1 cellular context compared by ENCODE assay signal in the genomic region with DNA sequence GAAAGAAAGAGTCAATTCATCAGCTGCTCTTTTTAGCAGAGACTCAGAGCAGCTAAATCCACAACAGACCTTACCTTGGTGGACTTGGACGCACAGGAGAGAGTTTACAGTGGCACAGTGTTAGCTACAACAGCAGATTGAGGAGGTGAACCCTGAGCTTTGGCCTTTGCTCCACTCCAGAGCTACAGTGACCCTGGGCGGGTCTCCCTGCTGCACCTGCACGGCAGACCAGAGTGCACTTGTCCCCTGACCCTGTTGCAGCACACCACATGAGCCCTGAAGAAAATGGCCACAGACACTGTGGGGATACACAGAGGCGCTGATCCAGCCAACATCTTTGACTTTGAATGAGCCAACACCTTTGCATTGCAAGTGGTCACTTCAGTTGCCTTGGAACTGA.
TF ChIP-seq lines count a peak whose summit lies in the region.

No MANE protein-coding gene starts in this region.

TF ChIP-seq in HepG2, 621 proteins besides CTCF, POLR2A, EP300 and RAD21 (continued from another document and continues in another):
- TF ChIP-seq, protein P1, sequence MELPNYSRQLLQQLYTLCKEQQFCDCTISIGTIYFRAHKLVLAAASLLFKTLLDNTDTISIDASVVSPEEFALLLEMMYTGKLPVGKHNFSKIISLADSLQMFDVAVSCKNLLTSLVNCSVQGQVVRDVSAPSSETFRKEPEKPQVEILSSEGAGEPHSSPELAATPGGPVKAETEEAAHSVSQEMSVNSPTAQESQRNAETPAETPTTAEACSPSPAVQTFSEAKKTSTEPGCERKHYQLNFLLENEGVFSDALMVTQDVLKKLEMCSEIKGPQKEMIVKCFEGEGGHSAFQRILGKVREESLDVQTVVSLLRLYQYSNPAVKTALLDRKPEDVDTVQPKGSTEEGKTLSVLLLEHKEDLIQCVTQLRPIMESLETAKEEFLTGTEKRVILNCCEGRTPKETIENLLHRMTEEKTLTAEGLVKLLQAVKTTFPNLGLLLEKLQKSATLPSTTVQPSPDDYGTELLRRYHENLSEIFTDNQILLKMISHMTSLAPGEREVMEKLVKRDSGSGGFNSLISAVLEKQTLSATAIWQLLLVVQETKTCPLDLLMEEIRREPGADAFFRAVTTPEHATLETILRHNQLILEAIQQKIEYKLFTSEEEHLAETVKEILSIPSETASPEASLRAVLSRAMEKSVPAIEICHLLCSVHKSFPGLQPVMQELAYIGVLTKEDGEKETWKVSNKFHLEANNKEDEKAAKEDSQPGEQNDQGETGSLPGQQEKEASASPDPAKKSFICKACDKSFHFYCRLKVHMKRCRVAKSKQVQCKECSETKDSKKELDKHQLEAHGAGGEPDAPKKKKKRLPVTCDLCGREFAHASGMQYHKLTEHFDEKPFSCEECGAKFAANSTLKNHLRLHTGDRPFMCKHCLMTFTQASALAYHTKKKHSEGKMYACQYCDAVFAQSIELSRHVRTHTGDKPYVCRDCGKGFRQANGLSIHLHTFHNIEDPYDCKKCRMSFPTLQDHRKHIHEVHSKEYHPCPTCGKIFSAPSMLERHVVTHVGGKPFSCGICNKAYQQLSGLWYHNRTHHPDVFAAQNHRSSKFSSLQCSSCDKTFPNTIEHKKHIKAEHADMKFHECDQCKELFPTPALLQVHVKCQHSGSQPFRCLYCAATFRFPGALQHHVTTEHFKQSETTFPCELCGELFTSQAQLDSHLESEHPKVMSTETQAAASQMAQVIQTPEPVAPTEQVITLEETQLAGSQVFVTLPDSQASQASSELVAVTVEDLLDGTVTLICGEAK (IDR thresholded peaks at IDR 0.05), result no peak
- TF ChIP-seq, protein P1 (CRISPR knock-in tag; IDR thresholded peaks at IDR 0.05), result no peak; the same call in 1 of the 2 replicates
- TF ChIP-seq ZNF816 (CRISPR knock-in tag; IDR thresholded peaks at IDR 0.05; ENCODE audit: borderline replicate concordance) (no peak; the same call in 1 of the 2 replicates), KLF16 (CRISPR knock-in tag; IDR thresholded peaks at IDR 0.05) (no peak), ZFP41 (CRISPR knock-in tag; IDR thresholded peaks at IDR 0.05; ENCODE audit: borderline replicate concordance) (no peak), ZNF572 (CRISPR knock-in tag; IDR thresholded peaks at IDR 0.05) (no peak), KLF13 (CRISPR knock-in tag; IDR thresholded peaks at IDR 0.05) (no peak), ZNF563 (CRISPR knock-in tag; IDR thresholded peaks at IDR 0.05) (0 out of 2 replicates have a peak, but pooled peaks have one; percentile 33), ZMYM3 (CRISPR knock-in tag; IDR thresholded peaks at IDR 0.05) (peak; percentile 87), ZFP90 (CRISPR knock-in tag; IDR thresholded peaks at IDR 0.05; ENCODE audit: borderline replicate concordance) (no peak), KDM1A (CRISPR knock-in tag; IDR thresholded peaks at IDR 0.05) (peak; percentile 78), TBX3 (IDR thresholded peaks at IDR 0.05; ENCODE audit: borderline replicate concordance) (no peak), ZMYM4 (CRISPR knock-in tag; IDR thresholded peaks at IDR 0.05) (peak; percentile 94), ZNF83 (CRISPR knock-in tag; IDR thresholded peaks at IDR 0.05; ENCODE audit: borderline replicate concordance) (no peak), MYC (CRISPR knock-in tag; IDR thresholded peaks at IDR 0.05; ENCODE audit: borderline replicate concordance) (peak; percentile 61; the same call in 1 of the 2 replicates), AKAP8 (CRISPR knock-in tag; IDR thresholded peaks at IDR 0.05) (no peak)
- TF ChIP-seq, protein P2, sequence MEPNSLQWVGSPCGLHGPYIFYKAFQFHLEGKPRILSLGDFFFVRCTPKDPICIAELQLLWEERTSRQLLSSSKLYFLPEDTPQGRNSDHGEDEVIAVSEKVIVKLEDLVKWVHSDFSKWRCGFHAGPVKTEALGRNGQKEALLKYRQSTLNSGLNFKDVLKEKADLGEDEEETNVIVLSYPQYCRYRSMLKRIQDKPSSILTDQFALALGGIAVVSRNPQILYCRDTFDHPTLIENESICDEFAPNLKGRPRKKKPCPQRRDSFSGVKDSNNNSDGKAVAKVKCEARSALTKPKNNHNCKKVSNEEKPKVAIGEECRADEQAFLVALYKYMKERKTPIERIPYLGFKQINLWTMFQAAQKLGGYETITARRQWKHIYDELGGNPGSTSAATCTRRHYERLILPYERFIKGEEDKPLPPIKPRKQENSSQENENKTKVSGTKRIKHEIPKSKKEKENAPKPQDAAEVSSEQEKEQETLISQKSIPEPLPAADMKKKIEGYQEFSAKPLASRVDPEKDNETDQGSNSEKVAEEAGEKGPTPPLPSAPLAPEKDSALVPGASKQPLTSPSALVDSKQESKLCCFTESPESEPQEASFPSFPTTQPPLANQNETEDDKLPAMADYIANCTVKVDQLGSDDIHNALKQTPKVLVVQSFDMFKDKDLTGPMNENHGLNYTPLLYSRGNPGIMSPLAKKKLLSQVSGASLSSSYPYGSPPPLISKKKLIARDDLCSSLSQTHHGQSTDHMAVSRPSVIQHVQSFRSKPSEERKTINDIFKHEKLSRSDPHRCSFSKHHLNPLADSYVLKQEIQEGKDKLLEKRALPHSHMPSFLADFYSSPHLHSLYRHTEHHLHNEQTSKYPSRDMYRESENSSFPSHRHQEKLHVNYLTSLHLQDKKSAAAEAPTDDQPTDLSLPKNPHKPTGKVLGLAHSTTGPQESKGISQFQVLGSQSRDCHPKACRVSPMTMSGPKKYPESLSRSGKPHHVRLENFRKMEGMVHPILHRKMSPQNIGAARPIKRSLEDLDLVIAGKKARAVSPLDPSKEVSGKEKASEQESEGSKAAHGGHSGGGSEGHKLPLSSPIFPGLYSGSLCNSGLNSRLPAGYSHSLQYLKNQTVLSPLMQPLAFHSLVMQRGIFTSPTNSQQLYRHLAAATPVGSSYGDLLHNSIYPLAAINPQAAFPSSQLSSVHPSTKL (CRISPR knock-in tag; IDR thresholded peaks at IDR 0.05), result peak; percentile 87
- TF ChIP-seq, protein P3, sequence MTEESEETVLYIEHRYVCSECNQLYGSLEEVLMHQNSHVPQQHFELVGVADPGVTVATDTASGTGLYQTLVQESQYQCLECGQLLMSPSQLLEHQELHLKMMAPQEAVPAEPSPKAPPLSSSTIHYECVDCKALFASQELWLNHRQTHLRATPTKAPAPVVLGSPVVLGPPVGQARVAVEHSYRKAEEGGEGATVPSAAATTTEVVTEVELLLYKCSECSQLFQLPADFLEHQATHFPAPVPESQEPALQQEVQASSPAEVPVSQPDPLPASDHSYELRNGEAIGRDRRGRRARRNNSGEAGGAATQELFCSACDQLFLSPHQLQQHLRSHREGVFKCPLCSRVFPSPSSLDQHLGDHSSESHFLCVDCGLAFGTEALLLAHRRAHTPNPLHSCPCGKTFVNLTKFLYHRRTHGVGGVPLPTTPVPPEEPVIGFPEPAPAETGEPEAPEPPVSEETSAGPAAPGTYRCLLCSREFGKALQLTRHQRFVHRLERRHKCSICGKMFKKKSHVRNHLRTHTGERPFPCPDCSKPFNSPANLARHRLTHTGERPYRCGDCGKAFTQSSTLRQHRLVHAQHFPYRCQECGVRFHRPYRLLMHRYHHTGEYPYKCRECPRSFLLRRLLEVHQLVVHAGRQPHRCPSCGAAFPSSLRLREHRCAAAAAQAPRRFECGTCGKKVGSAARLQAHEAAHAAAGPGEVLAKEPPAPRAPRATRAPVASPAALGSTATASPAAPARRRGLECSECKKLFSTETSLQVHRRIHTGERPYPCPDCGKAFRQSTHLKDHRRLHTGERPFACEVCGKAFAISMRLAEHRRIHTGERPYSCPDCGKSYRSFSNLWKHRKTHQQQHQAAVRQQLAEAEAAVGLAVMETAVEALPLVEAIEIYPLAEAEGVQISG (CRISPR knock-in tag; IDR thresholded peaks at IDR 0.05), result peak; percentile 39; the same call in 1 of the 2 replicates
- TF ChIP-seq, protein P4, sequence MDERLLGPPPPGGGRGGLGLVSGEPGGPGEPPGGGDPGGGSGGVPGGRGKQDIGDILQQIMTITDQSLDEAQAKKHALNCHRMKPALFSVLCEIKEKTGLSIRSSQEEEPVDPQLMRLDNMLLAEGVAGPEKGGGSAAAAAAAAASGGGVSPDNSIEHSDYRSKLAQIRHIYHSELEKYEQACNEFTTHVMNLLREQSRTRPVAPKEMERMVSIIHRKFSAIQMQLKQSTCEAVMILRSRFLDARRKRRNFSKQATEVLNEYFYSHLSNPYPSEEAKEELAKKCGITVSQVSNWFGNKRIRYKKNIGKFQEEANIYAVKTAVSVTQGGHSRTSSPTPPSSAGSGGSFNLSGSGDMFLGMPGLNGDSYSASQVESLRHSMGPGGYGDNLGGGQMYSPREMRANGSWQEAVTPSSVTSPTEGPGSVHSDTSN (CRISPR knock-in tag; IDR thresholded peaks at IDR 0.05), result no peak
- TF ChIP-seq, protein P5, sequence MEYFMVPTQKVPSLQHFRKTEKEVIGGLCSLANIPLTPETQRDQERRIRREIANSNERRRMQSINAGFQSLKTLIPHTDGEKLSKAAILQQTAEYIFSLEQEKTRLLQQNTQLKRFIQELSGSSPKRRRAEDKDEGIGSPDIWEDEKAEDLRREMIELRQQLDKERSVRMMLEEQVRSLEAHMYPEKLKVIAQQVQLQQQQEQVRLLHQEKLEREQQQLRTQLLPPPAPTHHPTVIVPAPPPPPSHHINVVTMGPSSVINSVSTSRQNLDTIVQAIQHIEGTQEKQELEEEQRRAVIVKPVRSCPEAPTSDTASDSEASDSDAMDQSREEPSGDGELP (IDR thresholded peaks at IDR 0.05; ENCODE audit: borderline replicate concordance, low read depth), result peak; percentile 52; the same call in 1 of the 2 replicates
- TF ChIP-seq, protein P6, sequence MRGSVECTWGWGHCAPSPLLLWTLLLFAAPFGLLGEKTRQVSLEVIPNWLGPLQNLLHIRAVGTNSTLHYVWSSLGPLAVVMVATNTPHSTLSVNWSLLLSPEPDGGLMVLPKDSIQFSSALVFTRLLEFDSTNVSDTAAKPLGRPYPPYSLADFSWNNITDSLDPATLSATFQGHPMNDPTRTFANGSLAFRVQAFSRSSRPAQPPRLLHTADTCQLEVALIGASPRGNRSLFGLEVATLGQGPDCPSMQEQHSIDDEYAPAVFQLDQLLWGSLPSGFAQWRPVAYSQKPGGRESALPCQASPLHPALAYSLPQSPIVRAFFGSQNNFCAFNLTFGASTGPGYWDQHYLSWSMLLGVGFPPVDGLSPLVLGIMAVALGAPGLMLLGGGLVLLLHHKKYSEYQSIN (CRISPR knock-in tag; IDR thresholded peaks at IDR 0.05; ENCODE audit: borderline replicate concordance), result no peak
- TF ChIP-seq, protein P7, sequence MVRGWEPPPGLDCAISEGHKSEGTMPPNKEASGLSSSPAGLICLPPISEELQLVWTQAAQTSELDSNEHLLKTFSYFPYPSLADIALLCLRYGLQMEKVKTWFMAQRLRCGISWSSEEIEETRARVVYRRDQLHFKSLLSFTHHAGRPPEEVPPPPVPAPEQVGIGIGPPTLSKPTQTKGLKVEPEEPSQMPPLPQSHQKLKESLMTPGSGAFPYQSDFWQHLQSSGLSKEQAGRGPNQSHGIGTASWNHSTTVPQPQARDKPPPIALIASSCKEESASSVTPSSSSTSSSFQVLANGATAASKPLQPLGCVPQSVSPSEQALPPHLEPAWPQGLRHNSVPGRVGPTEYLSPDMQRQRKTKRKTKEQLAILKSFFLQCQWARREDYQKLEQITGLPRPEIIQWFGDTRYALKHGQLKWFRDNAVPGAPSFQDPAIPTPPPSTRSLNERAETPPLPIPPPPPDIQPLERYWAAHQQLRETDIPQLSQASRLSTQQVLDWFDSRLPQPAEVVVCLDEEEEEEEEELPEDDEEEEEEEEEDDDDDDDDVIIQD (CRISPR knock-in tag; IDR thresholded peaks at IDR 0.05; ENCODE audit: low read depth), result peak; percentile 66; the same call in 1 of the 2 replicates
- TF ChIP-seq, protein P8, sequence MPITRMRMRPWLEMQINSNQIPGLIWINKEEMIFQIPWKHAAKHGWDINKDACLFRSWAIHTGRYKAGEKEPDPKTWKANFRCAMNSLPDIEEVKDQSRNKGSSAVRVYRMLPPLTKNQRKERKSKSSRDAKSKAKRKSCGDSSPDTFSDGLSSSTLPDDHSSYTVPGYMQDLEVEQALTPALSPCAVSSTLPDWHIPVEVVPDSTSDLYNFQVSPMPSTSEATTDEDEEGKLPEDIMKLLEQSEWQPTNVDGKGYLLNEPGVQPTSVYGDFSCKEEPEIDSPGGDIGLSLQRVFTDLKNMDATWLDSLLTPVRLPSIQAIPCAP (CRISPR knock-in tag; IDR thresholded peaks at IDR 0.05; ENCODE audit: low read depth), result no peak
- TF ChIP-seq, protein P9, sequence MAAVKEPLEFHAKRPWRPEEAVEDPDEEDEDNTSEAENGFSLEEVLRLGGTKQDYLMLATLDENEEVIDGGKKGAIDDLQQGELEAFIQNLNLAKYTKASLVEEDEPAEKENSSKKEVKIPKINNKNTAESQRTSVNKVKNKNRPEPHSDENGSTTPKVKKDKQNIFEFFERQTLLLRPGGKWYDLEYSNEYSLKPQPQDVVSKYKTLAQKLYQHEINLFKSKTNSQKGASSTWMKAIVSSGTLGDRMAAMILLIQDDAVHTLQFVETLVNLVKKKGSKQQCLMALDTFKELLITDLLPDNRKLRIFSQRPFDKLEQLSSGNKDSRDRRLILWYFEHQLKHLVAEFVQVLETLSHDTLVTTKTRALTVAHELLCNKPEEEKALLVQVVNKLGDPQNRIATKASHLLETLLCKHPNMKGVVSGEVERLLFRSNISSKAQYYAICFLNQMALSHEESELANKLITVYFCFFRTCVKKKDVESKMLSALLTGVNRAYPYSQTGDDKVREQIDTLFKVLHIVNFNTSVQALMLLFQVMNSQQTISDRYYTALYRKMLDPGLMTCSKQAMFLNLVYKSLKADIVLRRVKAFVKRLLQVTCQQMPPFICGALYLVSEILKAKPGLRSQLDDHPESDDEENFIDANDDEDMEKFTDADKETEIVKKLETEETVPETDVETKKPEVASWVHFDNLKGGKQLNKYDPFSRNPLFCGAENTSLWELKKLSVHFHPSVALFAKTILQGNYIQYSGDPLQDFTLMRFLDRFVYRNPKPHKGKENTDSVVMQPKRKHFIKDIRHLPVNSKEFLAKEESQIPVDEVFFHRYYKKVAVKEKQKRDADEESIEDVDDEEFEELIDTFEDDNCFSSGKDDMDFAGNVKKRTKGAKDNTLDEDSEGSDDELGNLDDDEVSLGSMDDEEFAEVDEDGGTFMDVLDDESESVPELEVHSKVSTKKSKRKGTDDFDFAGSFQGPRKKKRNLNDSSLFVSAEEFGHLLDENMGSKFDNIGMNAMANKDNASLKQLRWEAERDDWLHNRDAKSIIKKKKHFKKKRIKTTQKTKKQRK (IDR thresholded peaks at IDR 0.05; ENCODE audit: low read length), result no peak
